In the genomic region with DNA sequence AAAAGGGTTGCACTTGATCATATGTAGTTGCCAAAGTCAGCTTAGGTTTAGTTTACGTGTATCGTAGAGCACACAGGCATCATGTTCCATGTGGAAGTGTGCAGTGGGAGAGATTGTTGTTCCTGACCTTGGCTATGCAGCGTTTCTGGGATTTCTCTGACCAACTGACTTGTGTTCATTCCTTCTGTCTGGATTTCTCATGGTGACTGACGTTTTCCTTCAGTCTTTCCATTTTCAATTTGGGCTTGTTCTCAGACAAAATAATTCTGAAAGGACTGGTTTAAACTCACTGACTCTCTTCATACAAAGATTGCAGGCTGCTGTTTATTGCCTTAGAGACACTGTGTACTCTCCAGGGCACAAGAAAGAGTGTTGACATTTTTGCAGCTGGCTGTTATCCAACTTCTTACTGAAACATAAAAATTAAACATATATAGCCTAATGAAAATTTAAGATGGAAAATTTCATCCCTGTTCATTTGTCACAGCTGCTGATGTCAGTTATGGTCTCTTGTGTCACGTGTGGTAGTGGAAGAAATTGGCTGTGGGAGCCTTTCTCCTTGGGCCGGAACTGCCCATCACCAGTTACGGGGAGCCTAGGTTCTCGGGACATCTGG, we compare ENCODE assay signal across 12 cellular contexts.
A peak's percentile ranks its signal among the peaks of the same experiment; 100 is the strongest.
DNase-seq lines count a peak whose midpoint lies in the region; TF ChIP-seq lines count a peak whose summit lies in the region.
"Had no signal": no experiment of that assay in that cellular context is flagged by ENCODE, and none has a peak within 500 bp of the region (broad histone marks: within the 10 kb centered on the region; RNA-seq: fewer than 3 reads in every experiment).

No MANE protein-coding gene starts in this region.

- no peak overlapping the region for H3K4me2 ChIP-seq in hepatocyte
- H3K4me2 ChIP-seq: neural progenitor cell, smooth muscle cell had no signal

- H3K79me2 ChIP-seq in hepatocyte = peaks cover 11% of the 10 kb centered on the region

- H3K27me3 ChIP-seq in hepatocyte (no peaks in the 10 kb centered on the region), sigmoid colon (no peaks in the 10 kb centered on the region)
- H3K27me3 ChIP-seq: neural progenitor cell had no signal

- H3K9me3 ChIP-seq in hepatocyte (ENCODE audit: low read depth) = no peaks in the 10 kb centered on the region
- H3K9me3 ChIP-seq in sigmoid colon = no peaks in the 10 kb centered on the region

- intact Hi-C loops in sigmoid colon (cut with DNase I) = loop anchor here (2.0 kb wide), 1 partner anchor 124 kb away; the partner anchor contains the start of gene FAM193A

- no peak overlapping the region for H2AFZ ChIP-seq in hepatocyte
- H2AFZ ChIP-seq: neural progenitor cell had no signal

- H3K36me3 ChIP-seq in hepatocyte (replicated peaks; ENCODE audit: insufficient read depth, low read depth) = no peaks in the 10 kb centered on the region
- peaks cover 5 to 49% (median 21%) of the 10 kb centered on the region in 4 donors for H3K36me3 ChIP-seq in sigmoid colon
- H3K36me3 ChIP-seq: neural progenitor cell had no signal

- 75% methylated on average over 8 of the region's 8 CpGs for WGBS in hepatocyte (ENCODE audit: low lambda C conversion rate, missing lambda C conversion rate)
- WGBS in sigmoid colon, 2 donors = 74 to 88% methylated on average over 8 of the region's 8 CpGs

- no peaks in the 10 kb centered on the region for H3K9me2 ChIP-seq in hepatocyte (replicated peaks; ENCODE audit: insufficient read depth)

- H3K4me3 Mint-ChIP-seq in HFFc6 = no peak overlapping the region
- H3K4me3 Mint-ChIP-seq in endothelial cell (ENCODE audit: unreplicated experiment) = peak overlapping the region; percentile 12
- H3K4me3 Mint-ChIP-seq: neural progenitor cell had no signal

- H3K4me1 ChIP-seq in hepatocyte (ENCODE audit: insufficient read depth) (no peaks in the 10 kb centered on the region), sigmoid colon (peaks cover 0 to 32% (median 30%) of the 10 kb centered on the region in 4 donors)
- H3K4me1 ChIP-seq: neural progenitor cell had no signal

- TF ChIP-seq POLR2A in sigmoid colon (IDR thresholded peaks at IDR 0.05) = no peak

- H3K27me3 Mint-ChIP-seq in HFFc6 (ENCODE audit: insufficient read depth) = no peaks in the 10 kb centered on the region; the same call in 1 of the 2 replicates
- H3K27me3 Mint-ChIP-seq in endothelial cell (ENCODE audit: unreplicated experiment) = peaks cover 3% of the 10 kb centered on the region

- H3K36me3 Mint-ChIP-seq in HFFc6 (ENCODE audit: low read depth) (peaks cover 57% of the 10 kb centered on the region), endothelial cell (ENCODE audit: low read depth, unreplicated experiment) (peaks cover 51% of the 10 kb centered on the region)

- H3K4me3 ChIP-seq in hepatocyte (no peak overlapping the region), sigmoid colon (no peak overlapping the region)
- H3K4me3 ChIP-seq: neural progenitor cell, smooth muscle cell had no signal

- no peaks in the 10 kb centered on the region for H3K9me3 Mint-ChIP-seq in HFFc6
- H3K9me3 Mint-ChIP-seq in endothelial cell (ENCODE audit: unreplicated experiment) = no peaks in the 10 kb centered on the region
- H3K9me3 Mint-ChIP-seq: neural progenitor cell had no signal

- H3K27ac Mint-ChIP-seq in HFFc6 = 0 out of 2 replicates have a peak overlapping the region, but pooled peaks have one; percentile 11
- H3K27ac Mint-ChIP-seq in endothelial cell (ENCODE audit: unreplicated experiment) = no peak overlapping the region

- TF ChIP-seq CTCF in HFFc6 (IDR thresholded peaks at IDR 0.05) (no peak), endothelial cell (IDR thresholded peaks at IDR 0.05; ENCODE audit: unreplicated experiment) (no peak), hepatocyte (IDR thresholded peaks at IDR 0.05; ENCODE audit: poor library complexity) (no peak), sigmoid colon (IDR thresholded peaks at IDR 0.05) (no peak)

- DNase-seq in HFFc6 (no peak), endothelial cell (ENCODE audit: low spot score) (no peak), hepatocyte (ENCODE audit: low spot score) (peak; percentile 19), sigmoid colon (peak; percentile 76), HUDEP-2 (lab: John Stamatoyannopoulos, UW; ENCODE audit: unreplicated experiment in 76 of 76) (no peak), SKM-1 treated with dmso at 0.1 percent for 144 hours (lab: John Stamatoyannopoulos, UW; ENCODE audit: unreplicated experiment) (no peak), NCI-H345 treated with DMSO at 0.1 percent for 48 hours (lab: John Stamatoyannopoulos, UW; ENCODE audit: unreplicated experiment) (no peak)
- no peak for DNase-seq in stimulated activated CD8-positive, alpha-beta memory T cell treated with anti-CD3 and anti-CD28 coated beads, Interleukin-4, amount 100 ng/mL, for 48 hours
- DNase-seq: NCI-H1417, NCI-H2227 treated with DMSO at 0.1 percent for 48 hours had no signal

- TF ChIP-seq EP300 in sigmoid colon (IDR thresholded peaks at IDR 0.05) = peak in 2 of 4 donors; percentile 34 to 59

- H3K27ac ChIP-seq in hepatocyte = peak overlapping the region; percentile 45
- H3K27ac ChIP-seq in sigmoid colon = peak overlapping the region; percentile 62 to 84 (median 80)
- H3K27ac ChIP-seq: neural progenitor cell had no signal

- H4K20me1 ChIP-seq in hepatocyte (ENCODE audit: insufficient read depth, poor library complexity, severe bottlenecking) = no peaks in the 10 kb centered on the region

- H3K4me1 Mint-ChIP-seq in HFFc6 (ENCODE audit: low read depth) (peaks cover 40% of the 10 kb centered on the region), endothelial cell (ENCODE audit: unreplicated experiment) (no peaks in the 10 kb centered on the region)
- H3K4me1 Mint-ChIP-seq: neural progenitor cell had no signal

Comparison
In these comparisons a context has a peak if more than half of its experiments do, and no peak if none do; other contexts are left out.
1. DNase-seq: peak in hepatocyte (single experiment) and sigmoid colon (single experiment); none in HFFc6 (single experiment), endothelial cell (single experiment), stimulated activated CD8-positive, alpha-beta memory T cell treated with anti-CD3 and anti-CD28 coated beads, Interleukin-4, amount 100 ng/mL, for 48 hours (single experiment), HUDEP-2 (0 of 76), SKM-1 treated with dmso at 0.1 percent for 144 hours (single experiment) and NCI-H345 treated with DMSO at 0.1 percent for 48 hours (single experiment).